ENCODE assay signal across 10 cellular contexts in genomic region chr5:158560170-158560569, GRCh38.
A peak's percentile ranks its signal among the peaks of the same experiment; 100 is the strongest.
DNase-seq lines count a peak whose midpoint lies in the region; ATAC-seq and TF ChIP-seq lines count a peak whose summit lies in the region.
"Had no signal": no experiment of that assay in that cellular context is flagged by ENCODE, and none has a peak within 500 bp of the region (broad histone marks: within the 10 kb centered on the region; RNA-seq: fewer than 3 reads in every experiment).

No MANE protein-coding gene starts in this region.

- no peaks in the 10 kb centered on the region for H3K36me3 Mint-ChIP-seq in MCF 10A (ENCODE audit: insufficient read depth, unreplicated experiment)
- H3K36me3 Mint-ChIP-seq: T-cell had no signal

- peak; percentile 65 for DNase-seq in MCF 10A (ENCODE audit: unreplicated experiment)
- no peak for DNase-seq in breast epithelium (ENCODE audit: low spot score in 2 of 2)
- DNase-seq in SJSA1 (ENCODE audit: low read depth in 1 of 2, low spot score in 2 of 2): peak; percentile 62 to 66
- no peak for DNase-seq in stimulated activated naive CD8-positive, alpha-beta T cell treated with anti-CD3 and anti-CD28 coated beads, Interleukin-15, amount 100 ng/mL, for 72 hours
- no peak for DNase-seq in thyroid gland
- DNase-seq in aorta: no peak
- DNase-seq in epidermal melanocyte (ENCODE audit: insufficient read length, low spot score): no peak
- DNase-seq: T-cell had no signal

- TF ChIP-seq POLR2A in breast epithelium (IDR thresholded peaks at IDR 0.05) (no peak), thyroid gland (IDR thresholded peaks at IDR 0.05) (no peak)

- peaks cover 7% of the 10 kb centered on the region for H3K9me3 Mint-ChIP-seq in MCF 10A (ENCODE audit: unreplicated experiment)
- H3K9me3 Mint-ChIP-seq in stimulated activated naive CD8-positive, alpha-beta T cell treated with anti-CD3 and anti-CD28 coated beads, Interleukin-15, amount 100 ng/mL, for 72 hours: no peaks in the 10 kb centered on the region
- H3K9me3 Mint-ChIP-seq: T-cell had no signal

- no peak overlapping the region for H3K27ac Mint-ChIP-seq in MCF 10A (ENCODE audit: low read depth, unreplicated experiment)
- H3K27ac Mint-ChIP-seq in stimulated activated naive CD8-positive, alpha-beta T cell treated with anti-CD3 and anti-CD28 coated beads, Interleukin-15, amount 100 ng/mL, for 72 hours: no peak overlapping the region
- H3K27ac Mint-ChIP-seq: T-cell had no signal

- H3K4me1 ChIP-seq in breast epithelium (no peaks in the 10 kb centered on the region), SJSA1 (replicated peaks) (peaks cover 14% of the 10 kb centered on the region), thyroid gland (no peaks in the 10 kb centered on the region), aorta (ENCODE audit: control insufficient read depth in 1 of 2, insufficient read depth in 2 of 2, low read length in 2 of 2) (no peaks in the 10 kb centered on the region)

- no peaks in the 10 kb centered on the region for H3K27me3 Mint-ChIP-seq in MCF 10A (ENCODE audit: insufficient read depth, unreplicated experiment)
- H3K27me3 Mint-ChIP-seq in stimulated activated naive CD8-positive, alpha-beta T cell treated with anti-CD3 and anti-CD28 coated beads, Interleukin-15, amount 100 ng/mL, for 72 hours: no peaks in the 10 kb centered on the region
- H3K27me3 Mint-ChIP-seq: T-cell had no signal

- H3K4me3 Mint-ChIP-seq in MCF 10A (ENCODE audit: unreplicated experiment): no peak overlapping the region
- H3K4me3 Mint-ChIP-seq in stimulated activated naive CD8-positive, alpha-beta T cell treated with anti-CD3 and anti-CD28 coated beads, Interleukin-15, amount 100 ng/mL, for 72 hours: no peak overlapping the region
- H3K4me3 Mint-ChIP-seq: T-cell had no signal

- intact Hi-C loops in MCF 10A (cut with micrococcal nuclease) (no loop called here), breast epithelium (cut with DNase I; ENCODE audit: low total_unique reads) (no loop called here), thyroid gland (cut with DNase I) (no loop called here), aorta (cut with DNase I) (no loop called here)

- ATAC-seq in HG03064 (IDR thresholded peaks at IDR 0.05; ENCODE audit: low read depth, unreplicated experiment): peak; percentile 94
- ATAC-seq in stimulated activated naive CD8-positive, alpha-beta T cell treated with anti-CD3 and anti-CD28 coated beads, Interleukin-15, amount 100 ng/mL, for 72 hours: peak; percentile 20
- no peak for ATAC-seq in aorta (ENCODE audit: low FRiP score)
- ATAC-seq: T-cell had no signal

- peaks cover 6% of the 10 kb centered on the region for H3K4me1 Mint-ChIP-seq in MCF 10A (ENCODE audit: insufficient read depth, unreplicated experiment)
- peaks cover 6% of the 10 kb centered on the region for H3K4me1 Mint-ChIP-seq in stimulated activated naive CD8-positive, alpha-beta T cell treated with anti-CD3 and anti-CD28 coated beads, Interleukin-15, amount 100 ng/mL, for 72 hours
- H3K4me1 Mint-ChIP-seq: T-cell had no signal

- 49 to 65% methylated on average over 6 of the region's 6 CpGs for WGBS in thyroid gland, 2 donors
- WGBS in aorta, 2 donors: 73 to 79% methylated on average over 6 of the region's 6 CpGs

- H3K4me3 ChIP-seq in breast epithelium (no peak overlapping the region), SJSA1 (no peak overlapping the region), thyroid gland (replicated peaks in 1 of 3) (no peak overlapping the region), aorta (ENCODE audit: low read length in 2 of 2) (no peak overlapping the region)

- H3K36me3 ChIP-seq in breast epithelium (no peaks in the 10 kb centered on the region), SJSA1 (no peaks in the 10 kb centered on the region), thyroid gland (no peaks in the 10 kb centered on the region), aorta (ENCODE audit: control insufficient read depth in 1 of 2, insufficient read depth in 2 of 2, low read length in 1 of 2) (no peaks in the 10 kb centered on the region)

- TF ChIP-seq CTCF in MCF 10A (IDR thresholded peaks at IDR 0.05; ENCODE audit: unreplicated experiment) (no peak), breast epithelium (IDR thresholded peaks at IDR 0.05) (no peak), thyroid gland (IDR thresholded peaks at IDR 0.05) (no peak)

- BruUV-seq in MCF 10A (replicated peaks; lab: Mats Ljungman, UMichigan): no TSS peak

- H3K9me3 ChIP-seq in breast epithelium (no peaks in the 10 kb centered on the region), SJSA1 (replicated peaks) (no peaks in the 10 kb centered on the region; the same call in 1 of the 2 replicates), thyroid gland (no peaks in the 10 kb centered on the region), aorta (ENCODE audit: control insufficient read depth, low read length) (peaks cover 2% of the 10 kb centered on the region)

- CTCF ChIA-PET in MCF 10A (lab: Yijun Ruan, JAX): interaction anchor here (0.6 to 1.3 kb wide), 3 partner anchors 130 to 551 kb away, joined by 3 to 4 read pairs (median 3); no protein-coding TSS in a partner anchor

- POLR2A ChIA-PET in MCF 10A (lab: Yijun Ruan, JAX): no interaction called here

- H3K27me3 ChIP-seq in breast epithelium (no peaks in the 10 kb centered on the region), SJSA1 (replicated peaks) (no peaks in the 10 kb centered on the region), thyroid gland (no peaks in the 10 kb centered on the region), aorta (ENCODE audit: control insufficient read depth in 1 of 2, insufficient read depth in 2 of 2, low read length in 1 of 2) (peaks cover 0 to 1% of the 10 kb centered on the region in 2 donors)

- H3K27ac ChIP-seq in breast epithelium (no peak overlapping the region), SJSA1 (no peak overlapping the region), thyroid gland (no peak overlapping the region), aorta (ENCODE audit: low read depth in 1 of 2, low read length in 2 of 2) (no peak overlapping the region)
- H3K27ac ChIP-seq: C4-2B had no signal

Comparison
In these comparisons a context has a peak if more than half of its experiments do, and no peak if none do; other contexts are left out.
1. DNase-seq: peak in MCF 10A (single experiment) and SJSA1 (2 of 2); none in breast epithelium (0 of 2), stimulated activated naive CD8-positive, alpha-beta T cell treated with anti-CD3 and anti-CD28 coated beads, Interleukin-15, amount 100 ng/mL, for 72 hours (0 of 2), thyroid gland (0 of 2), aorta (0 of 2) and epidermal melanocyte (single experiment).